ENCODE assay signal across 9 cellular contexts in genomic region chr4:26161030-26161824, GRCh38.
DNase-seq lines count a peak whose midpoint lies in the region; ATAC-seq, FAIRE-seq and TF ChIP-seq lines count a peak whose summit lies in the region.
"Had no signal": no experiment of that assay in that cellular context is flagged by ENCODE, and none has a peak within 500 bp of the region (broad histone marks: within the 10 kb centered on the region; RNA-seq: fewer than 3 reads in every experiment).

No MANE protein-coding gene starts in this region.

- no peaks in the 10 kb centered on the region for H3K27me3 ChIP-seq in OCI-LY3 (ENCODE audit: low read depth, low read length)
- H3K27me3 ChIP-seq in CD4-positive, alpha-beta memory T cell (ENCODE audit: insufficient read depth, low read length) = no peaks in the 10 kb centered on the region

- no peaks in the 10 kb centered on the region for H3K27me3 Mint-ChIP-seq in CD4-positive, alpha-beta memory T cell

- peaks cover 0 to 7% (median 2%) of the 10 kb centered on the region in 4 donors for H3K4me1 Mint-ChIP-seq in CD4-positive, alpha-beta memory T cell

- H3K36me3 Mint-ChIP-seq in CD4-positive, alpha-beta memory T cell = no peaks in the 10 kb centered on the region

- H3K27ac ChIP-seq in OCI-LY3 (ENCODE audit: low read length) = peak overlapping the region; percentile 17; the same call in 1 of the 2 replicates
- H3K27ac ChIP-seq in CD4-positive, alpha-beta memory T cell (ENCODE audit: low read depth, low read length) = no peak overlapping the region

- H3K4me3 ChIP-seq in OCI-LY3 (ENCODE audit: low read length) (no peak overlapping the region), fibroblast of villous mesenchyme (ENCODE audit: low read depth, low read length) (no peak overlapping the region)
- H3K4me3 ChIP-seq in CD4-positive, alpha-beta memory T cell (ENCODE audit: low read length in 2 of 2) = no peak overlapping the region

- H2AFZ ChIP-seq in OCI-LY3 (ENCODE audit: low read depth, low read length) = peak overlapping the region; percentile 18; the same call in 1 of the 2 replicates

- TF ChIP-seq CTCF in OCI-LY3 (IDR thresholded peaks at IDR 0.05; ENCODE audit: low read depth, low read length) (peak; percentile 67), fibroblast of villous mesenchyme (IDR thresholded peaks at IDR 0.05; ENCODE audit: insufficient read depth, low read depth, low read length) (peak; percentile 45), omental fat pad (IDR thresholded peaks at IDR 0.05) (no peak)

- H3K9me3 Mint-ChIP-seq in CD4-positive, alpha-beta memory T cell = peaks cover 0 to 4% (median 0%) of the 10 kb centered on the region in 8 donors

- peaks cover 29% of the 10 kb centered on the region for H3K4me1 ChIP-seq in OCI-LY3 (ENCODE audit: low read length)
- no peaks in the 10 kb centered on the region for H3K4me1 ChIP-seq in CD4-positive, alpha-beta memory T cell (ENCODE audit: insufficient read depth, low read length)

- H3K4me2 ChIP-seq in OCI-LY3 (ENCODE audit: low read length) = peak overlapping the region; percentile 2; the same call in 1 of the 2 replicates

- FAIRE-seq in GM12892 (lab: Jason Lieb, UNC) = peak; percentile 44

- peak overlapping the region in 1 of 8 donors; percentile 22 for H3K4me3 Mint-ChIP-seq in CD4-positive, alpha-beta memory T cell
- H3K4me3 Mint-ChIP-seq: naive thymus-derived CD4-positive, alpha-beta T cell had no signal

- intact Hi-C loops in CD4-positive, alpha-beta memory T cell (cut with micrococcal nuclease) = no loop called here

- H3K9ac ChIP-seq in OCI-LY3 (ENCODE audit: low read length) = 0 out of 2 replicates have a peak overlapping the region, but pooled peaks have one; percentile 5

- CTCF ChIA-PET in CD4-positive, alpha-beta memory T cell (lab: Charles Lee; ENCODE audit: partially characterized antibody) = interaction anchor here (1.1 to 2.5 kb wide), 5 partner anchors 11 to 170 kb away, joined by 3 to 10 read pairs (median 3); no protein-coding TSS in a partner anchor

- ATAC-seq in HG02571 (IDR thresholded peaks at IDR 0.05; ENCODE audit: unreplicated experiment) (no peak), GM21447 (IDR thresholded peaks at IDR 0.05; ENCODE audit: unreplicated experiment) (no peak), omental fat pad (ENCODE audit: low FRiP score) (no peak)
- ATAC-seq: naive thymus-derived CD4-positive, alpha-beta T cell had no signal

- H3K79me2 ChIP-seq in OCI-LY3 (ENCODE audit: low read length) = no peaks in the 10 kb centered on the region

- DNase-seq in AML-193 (lab: John Stamatoyannopoulos, UW) = peak; percentile 2 to 5
- no peak for DNase-seq in GM12892 (ENCODE audit: insufficient read length)
- DNase-seq in fibroblast of villous mesenchyme (ENCODE audit: low read depth) = no peak
- no peak for DNase-seq in CD4-positive, alpha-beta memory T cell
- DNase-seq in omental fat pad (ENCODE audit: low spot score) = no peak
- DNase-seq: naive thymus-derived CD4-positive, alpha-beta T cell had no signal

- peaks cover 14% of the 10 kb centered on the region for H3K36me3 ChIP-seq in OCI-LY3 (replicated peaks; ENCODE audit: low read depth, low read length)
- H3K36me3 ChIP-seq in CD4-positive, alpha-beta memory T cell (ENCODE audit: insufficient read depth, low read length) = no peaks in the 10 kb centered on the region

- H4K20me1 ChIP-seq in OCI-LY3 (ENCODE audit: insufficient read depth, low read length) = no peaks in the 10 kb centered on the region

- peaks cover 6% of the 10 kb centered on the region; the same call in 1 of the 2 replicates for H3K9me3 ChIP-seq in OCI-LY3 (ENCODE audit: insufficient read depth, low read length)
- H3K9me3 ChIP-seq in CD4-positive, alpha-beta memory T cell (ENCODE audit: control insufficient read depth in 1 of 2, low read length in 2 of 2) = no peaks in the 10 kb centered on the region

- POLR2A ChIA-PET in CD4-positive, alpha-beta memory T cell (lab: Charles Lee; ENCODE audit: partially characterized antibody) = interaction anchor here (1.4 kb wide), 1 partner anchor 10 kb away, joined by 3 read pairs; no protein-coding TSS in a partner anchor

- TF ChIP-seq POLR2A in GM12892 (IDR thresholded peaks at IDR 0.05; ENCODE audit: low read depth, low read length) = no peak

- H3K27ac Mint-ChIP-seq in CD4-positive, alpha-beta memory T cell = peak overlapping the region in 1 of 7 donors; percentile 24
- H3K27ac Mint-ChIP-seq: naive thymus-derived CD4-positive, alpha-beta T cell had no signal

Comparison
In these comparisons a context has a peak if more than half of its experiments do, and no peak if none do; other contexts are left out.
1. DNase-seq: peak in AML-193 (2 of 2); none in GM12892 (single experiment), fibroblast of villous mesenchyme (single experiment), CD4-positive, alpha-beta memory T cell (0 of 5) and omental fat pad (single experiment).
2. CTCF ChIP-seq: peak in OCI-LY3 (single experiment) and fibroblast of villous mesenchyme (single experiment); none in omental fat pad (0 of 3).